ENCODE assay signal across 7 cellular contexts in genomic region chr17:8210761-8211458, GRCh38. TPM values are rescaled to one million over a fixed set of nuclear protein-coding genes. Genes with fewer than 3 reads are reported as not detected.
DNase-seq lines count a peak whose midpoint lies in the region; ATAC-seq, FAIRE-seq and TF ChIP-seq lines count a peak whose summit lies in the region.

No MANE protein-coding gene starts in this region.

- ATAC-seq in GM19395 (IDR thresholded peaks at IDR 0.05; ENCODE audit: unreplicated experiment) (peak; percentile 12), GM19452 (IDR thresholded peaks at IDR 0.05; ENCODE audit: unreplicated experiment) (no peak)

- peak overlapping the region; percentile 98 for H3K9ac ChIP-seq in OCI-LY3 (ENCODE audit: low read length)
- H3K9ac ChIP-seq in endothelial cell of umbilical vein (replicated peaks; ENCODE audit: extremely low read depth, insufficient read depth, low read length) = peak overlapping the region; percentile 77
- H3K9ac ChIP-seq in neuronal stem cell (ENCODE audit: low read depth, low read length, poor library complexity) = no peak overlapping the region

- H2AK5ac ChIP-seq in neuronal stem cell (ENCODE audit: low read depth, low read length) = no peak overlapping the region

- intact Hi-C loops in endothelial cell of umbilical vein (cut with micrococcal nuclease) = loop anchor here (1.0 kb wide), 3 partner anchors 9 to 24 kb away; no protein-coding TSS in a partner anchor

- H3K4me2 ChIP-seq in OCI-LY3 (ENCODE audit: low read length) (peak overlapping the region; percentile 81), endothelial cell of umbilical vein (ENCODE audit: insufficient read depth, low read length) (peak overlapping the region; percentile 74), neuronal stem cell (ENCODE audit: insufficient read depth, low read length, poor library complexity, severe bottlenecking) (peak overlapping the region; percentile 29)

- no peak for TF ChIP-seq POLR2A in endothelial cell of umbilical vein (IDR thresholded peaks at IDR 0.05; ENCODE audit: low read depth, low read length)

- no peaks in the 10 kb centered on the region for H4K20me1 ChIP-seq in OCI-LY3 (ENCODE audit: insufficient read depth, low read length)
- H4K20me1 ChIP-seq in endothelial cell of umbilical vein (replicated peaks; ENCODE audit: control insufficient read depth, extremely low read depth, insufficient read depth, low read length) = no peaks in the 10 kb centered on the region

- H3K23ac ChIP-seq in neuronal stem cell (ENCODE audit: low read depth, low read length, poor library complexity) = no peak overlapping the region

- CTCF ChIA-PET in endothelial cell of umbilical vein (lab: Charles Lee) = interaction anchor here (0.9 to 2.1 kb wide), 8 partner anchors 8 to 37 kb away, joined by 3 to 10 read pairs (median 4); partner anchors contain the start of genes BORCS6 and CTC1

- WGBS in neuronal stem cell (ENCODE audit: extremely low coverage in 2 of 2, insufficient read length in 2 of 2, insufficient replicate concordance in 1 of 2), 2 donors = no CpG with 5 or more reads among the region's 22 CpGs

- H2BK120ac ChIP-seq in neuronal stem cell (ENCODE audit: low read depth, low read length) = no peak overlapping the region

- H3K4me3 ChIP-seq in OCI-LY3 (ENCODE audit: low read length) = peak overlapping the region; percentile 99
- H3K4me3 ChIP-seq in endothelial cell of umbilical vein (replicated peaks in 1 of 3; ENCODE audit: insufficient read depth in 1 of 3, low read depth in 1 of 3, low read length in 3 of 3) = peak overlapping the region; percentile 39 to 78 (median 77)
- peak overlapping the region; percentile 80 to 99 for H3K4me3 ChIP-seq in neuronal stem cell (ENCODE audit: low read length in 2 of 2)

- no peak overlapping the region for H2BK15ac ChIP-seq in neuronal stem cell (ENCODE audit: low read length)

- H2BK5ac ChIP-seq in neuronal stem cell (ENCODE audit: low read length) = no peak overlapping the region

- dilution Hi-C loops in endothelial cell of umbilical vein (cut with MboI; ENCODE audit: extremely low pct_ligation_motif_present, low sequenced_read_pairs) = no loop called here

- H3K79me1 ChIP-seq in neuronal stem cell (ENCODE audit: low read depth, low read length) = peaks cover 12% of the 10 kb centered on the region

- H2BK12ac ChIP-seq in neuronal stem cell (ENCODE audit: low read length) = no peak overlapping the region

- H3K27ac ChIP-seq in OCI-LY3 (ENCODE audit: low read length) (peak overlapping the region; percentile 86), endothelial cell of umbilical vein (ENCODE audit: insufficient read depth, low read depth, low read length) (peak overlapping the region; percentile 62), neuronal stem cell (replicated peaks; ENCODE audit: low read length) (peak overlapping the region; percentile 74)

- no peak overlapping the region for H3K18ac ChIP-seq in neuronal stem cell (ENCODE audit: low read length)

- POLR2A ChIA-PET in endothelial cell of umbilical vein (lab: Charles Lee) = interaction anchor here (0.7 to 2.3 kb wide), 6 partner anchors 10 to 225 kb away, joined by 3 to 14 read pairs (median 4); partner anchors contain the start of genes BORCS6, CTC1 and NDEL1

- no peak overlapping the region for H3K4ac ChIP-seq in neuronal stem cell (ENCODE audit: low read length)

- no peak for TF ChIP-seq CTCF in OCI-LY3 (IDR thresholded peaks at IDR 0.05; ENCODE audit: low read depth, low read length)
- no peak for TF ChIP-seq CTCF in endothelial cell of umbilical vein (IDR thresholded peaks at IDR 0.05; ENCODE audit: extremely low read depth in 1 of 2, insufficient read depth in 1 of 2, low read depth in 1 of 2, low read length in 2 of 2)

- DNase-seq in endothelial cell of umbilical vein (ENCODE audit: low read depth, low spot score) = peak; percentile 31
- DNase-seq in neuronal stem cell (ENCODE audit: low spot score) = no peak
- DNase-seq in KG1 (lab: John Stamatoyannopoulos, UW) = no peak
- no peak for DNase-seq in NCI-H187 treated with DMSO at 0.1 percent for 48 hours (lab: John Stamatoyannopoulos, UW)

- BruUV-seq in endothelial cell of umbilical vein (replicated peaks; lab: Mats Ljungman, UMichigan) = TSS peak; percentile 60

- H3K36me3 ChIP-seq in OCI-LY3 (replicated peaks; ENCODE audit: low read depth, low read length) = peaks cover 22% of the 10 kb centered on the region
- H3K36me3 ChIP-seq in endothelial cell of umbilical vein (ENCODE audit: control insufficient read depth in 2 of 2, extremely low read depth in 1 of 2, insufficient read depth in 2 of 2, low read length in 2 of 2) = peaks cover 0 to 4% of the 10 kb centered on the region in 2 experiments
- H3K36me3 ChIP-seq in neuronal stem cell (replicated peaks in 1 of 2; ENCODE audit: control insufficient read depth in 2 of 2, insufficient read depth in 2 of 2, low read length in 2 of 2) = peaks cover 16 to 30% of the 10 kb centered on the region in 2 donors

- no peaks in the 10 kb centered on the region for H3K9me1 ChIP-seq in endothelial cell of umbilical vein (replicated peaks; ENCODE audit: control insufficient read depth, extremely low read depth, insufficient read depth, low read length)

- H4K91ac ChIP-seq in neuronal stem cell (ENCODE audit: low read depth, low read length, poor library complexity) = no peak overlapping the region

- H2AFZ ChIP-seq in OCI-LY3 (ENCODE audit: low read depth, low read length) (peak overlapping the region; percentile 86), endothelial cell of umbilical vein (ENCODE audit: low read depth, low read length) (peak overlapping the region; percentile 72), neuronal stem cell (ENCODE audit: low read length) (peak overlapping the region; percentile 96)

- H3K9me3 ChIP-seq in OCI-LY3 (ENCODE audit: insufficient read depth, low read length) (no peaks in the 10 kb centered on the region), endothelial cell of umbilical vein (replicated peaks; ENCODE audit: control insufficient read depth, insufficient read depth, low read length) (no peaks in the 10 kb centered on the region), neuronal stem cell (replicated peaks in 1 of 2; ENCODE audit: control insufficient read depth in 2 of 2, insufficient read depth in 1 of 2, low read depth in 1 of 2, low read length in 2 of 2) (no peaks in the 10 kb centered on the region)

- H3K27me3 ChIP-seq in OCI-LY3 (ENCODE audit: low read depth, low read length) = no peaks in the 10 kb centered on the region
- H3K27me3 ChIP-seq in endothelial cell of umbilical vein (ENCODE audit: control insufficient read depth in 2 of 2, insufficient read depth in 2 of 2, low read length in 2 of 2) = no peaks in the 10 kb centered on the region
- H3K27me3 ChIP-seq in neuronal stem cell (ENCODE audit: control insufficient read depth in 3 of 3, insufficient read depth in 3 of 3, low read depth in 1 of 3, low read length in 3 of 3) = no peaks in the 10 kb centered on the region

- no peak overlapping the region for H3K14ac ChIP-seq in neuronal stem cell (ENCODE audit: low read length)

- H3K79me2 ChIP-seq in OCI-LY3 (ENCODE audit: low read length) = peaks cover 35% of the 10 kb centered on the region
- H3K79me2 ChIP-seq in endothelial cell of umbilical vein (ENCODE audit: control insufficient read depth, insufficient read depth, low read length) = peaks cover 33% of the 10 kb centered on the region

- FAIRE-seq in endothelial cell of umbilical vein (lab: Jason Lieb, UNC) = no peak

- H3K4me1 ChIP-seq in OCI-LY3 (ENCODE audit: low read length) (peaks cover 14% of the 10 kb centered on the region), endothelial cell of umbilical vein (ENCODE audit: control insufficient read depth, extremely low read depth, insufficient read depth, low read length) (peaks cover 13% of the 10 kb centered on the region), neuronal stem cell (ENCODE audit: control insufficient read depth in 2 of 2, insufficient read depth in 1 of 2, low read depth in 1 of 2, low read length in 2 of 2) (peaks cover 6 to 9% of the 10 kb centered on the region in 2 donors)

- no peak overlapping the region for H4K8ac ChIP-seq in neuronal stem cell (ENCODE audit: low read depth, low read length)

RNA-seq across cellular contexts. Expression of gene AURKB, which starts 0.5 kb away (rescaled TPM):
- total RNA-seq in endothelial cell of umbilical vein = 104 and 107 TPM in 2 replicates
- polyA plus RNA-seq in endothelial cell of umbilical vein = 67.8 and 69.2 TPM in 2 replicates
- 49.1 and 58.3 TPM in 2 replicates for polyA plus RNA-seq in endothelial cell of umbilical vein (2011; cell fraction: cytosol; rRNA removed)
- polyA plus RNA-seq in endothelial cell of umbilical vein (2011; cell fraction: nucleus; rRNA removed) = 205 and 232 TPM in 2 replicates
- 40.6 and 74.7 TPM in 2 replicates for polyA plus RNA-seq in endothelial cell of umbilical vein (2012)
- polyA minus RNA-seq in endothelial cell of umbilical vein = 39.4 and 45.9 TPM in 2 replicates
- polyA minus RNA-seq in endothelial cell of umbilical vein (2011; cell fraction: cytosol; rRNA and poly(A)+ RNA removed) = 30.4 TPM
- 59.3 and 75.2 TPM in 2 replicates for polyA minus RNA-seq in endothelial cell of umbilical vein (2011; cell fraction: nucleus; rRNA and poly(A)+ RNA removed)
- 213 TPM for polyA plus RNA-seq in neuronal stem cell (2013, experiment 1 of 2)
- polyA plus RNA-seq in neuronal stem cell (2013, experiment 2 of 2) = 209 TPM

RNA-seq across cellular contexts. Expression of gene BORCS6, which starts 20.9 kb away (rescaled TPM):
- 8.3 and 9.0 TPM in 2 replicates for total RNA-seq in endothelial cell of umbilical vein
- 8.0 and 9.7 TPM in 2 replicates for polyA plus RNA-seq in endothelial cell of umbilical vein
- 4.8 and 6.6 TPM in 2 replicates for polyA plus RNA-seq in endothelial cell of umbilical vein (2011; cell fraction: cytosol; rRNA removed)
- polyA plus RNA-seq in endothelial cell of umbilical vein (2011; cell fraction: nucleus; rRNA removed) = 2.5 and 2.8 TPM in 2 replicates
- 3.7 and 4.4 TPM in 2 replicates for polyA plus RNA-seq in endothelial cell of umbilical vein (2012)
- polyA minus RNA-seq in endothelial cell of umbilical vein = 3.1 and 4.6 TPM in 2 replicates
- polyA minus RNA-seq in endothelial cell of umbilical vein (2011; cell fraction: cytosol; rRNA and poly(A)+ RNA removed) = 8.5 TPM
- polyA minus RNA-seq in endothelial cell of umbilical vein (2011; cell fraction: nucleus; rRNA and poly(A)+ RNA removed) = 1.0 and 2.1 TPM in 2 replicates
- polyA plus RNA-seq in neuronal stem cell (2013, experiment 1 of 2) = 1.8 TPM
- polyA plus RNA-seq in neuronal stem cell (2013, experiment 2 of 2) = 1.7 TPM

RNA-seq across cellular contexts. Expression of gene TMEM107, which starts 34.7 kb away (rescaled TPM):
- 20.0 and 20.4 TPM in 2 replicates for total RNA-seq in endothelial cell of umbilical vein
- 31.6 and 36.9 TPM in 2 replicates for polyA plus RNA-seq in endothelial cell of umbilical vein
- polyA plus RNA-seq in endothelial cell of umbilical vein (2011; cell fraction: cytosol; rRNA removed) = 19.7 and 20.9 TPM in 2 replicates
- 13.5 and 14.4 TPM in 2 replicates for polyA plus RNA-seq in endothelial cell of umbilical vein (2011; cell fraction: nucleus; rRNA removed)
- 15.9 and 18.3 TPM in 2 replicates for polyA plus RNA-seq in endothelial cell of umbilical vein (2012)
- 80.7 and 114 TPM in 2 replicates for polyA minus RNA-seq in endothelial cell of umbilical vein
- 29.3 TPM for polyA minus RNA-seq in endothelial cell of umbilical vein (2011; cell fraction: cytosol; rRNA and poly(A)+ RNA removed)
- polyA minus RNA-seq in endothelial cell of umbilical vein (2011; cell fraction: nucleus; rRNA and poly(A)+ RNA removed) = 65.0 and 76.3 TPM in 2 replicates
- polyA plus RNA-seq in neuronal stem cell (2013, experiment 1 of 2) = 14.8 TPM
- polyA plus RNA-seq in neuronal stem cell (2013, experiment 2 of 2) = 15.2 TPM

RNA-seq across cellular contexts. Expression of gene CTC1, which starts 36.9 kb away (rescaled TPM):
- total RNA-seq in endothelial cell of umbilical vein = 49.9 and 53.2 TPM in 2 replicates
- polyA plus RNA-seq in endothelial cell of umbilical vein = 36.3 and 38.3 TPM in 2 replicates
- polyA plus RNA-seq in endothelial cell of umbilical vein (2011; cell fraction: cytosol; rRNA removed) = 16.1 and 20.2 TPM in 2 replicates
- 193 and 243 TPM in 2 replicates for polyA plus RNA-seq in endothelial cell of umbilical vein (2011; cell fraction: nucleus; rRNA removed)
- 19.8 and 23.3 TPM in 2 replicates for polyA plus RNA-seq in endothelial cell of umbilical vein (2012)
- 32.1 and 64.0 TPM in 2 replicates for polyA minus RNA-seq in endothelial cell of umbilical vein
- 7.5 TPM for polyA minus RNA-seq in endothelial cell of umbilical vein (2011; cell fraction: cytosol; rRNA and poly(A)+ RNA removed)
- polyA minus RNA-seq in endothelial cell of umbilical vein (2011; cell fraction: nucleus; rRNA and poly(A)+ RNA removed) = 59.5 and 74.4 TPM in 2 replicates
- 11.1 TPM for polyA plus RNA-seq in neuronal stem cell (2013, experiment 1 of 2)
- polyA plus RNA-seq in neuronal stem cell (2013, experiment 2 of 2) = 12.0 TPM

RNA-seq across cellular contexts. Expression of gene PFAS, which starts 38.2 kb away (rescaled TPM):
- 84.1 and 108 TPM in 2 replicates for total RNA-seq in endothelial cell of umbilical vein
- 31.4 and 34.1 TPM in 2 replicates for polyA plus RNA-seq in endothelial cell of umbilical vein
- polyA plus RNA-seq in endothelial cell of umbilical vein (2011; cell fraction: cytosol; rRNA removed) = 21.0 and 21.9 TPM in 2 replicates
- 155 and 168 TPM in 2 replicates for polyA plus RNA-seq in endothelial cell of umbilical vein (2011; cell fraction: nucleus; rRNA removed)
- 40.9 and 65.9 TPM in 2 replicates for polyA plus RNA-seq in endothelial cell of umbilical vein (2012)
- polyA minus RNA-seq in endothelial cell of umbilical vein = 113 and 126 TPM in 2 replicates
- polyA minus RNA-seq in endothelial cell of umbilical vein (2011; cell fraction: cytosol; rRNA and poly(A)+ RNA removed) = 63.9 TPM
- polyA minus RNA-seq in endothelial cell of umbilical vein (2011; cell fraction: nucleus; rRNA and poly(A)+ RNA removed) = 64.9 and 69.7 TPM in 2 replicates
- 19.9 TPM for polyA plus RNA-seq in neuronal stem cell (2013, experiment 1 of 2)
- 17.2 TPM for polyA plus RNA-seq in neuronal stem cell (2013, experiment 2 of 2)

Comparison
In these comparisons a context has a peak if more than half of its experiments do, and no peak if none do; other contexts are left out.
1. H3K4me2 ChIP-seq: peak in every context shown above with its lines; median percentile 81 in OCI-LY3; 74 in endothelial cell of umbilical vein; 29 in neuronal stem cell.